Comparison of ENCODE assay signal across 8 cellular contexts in genomic region chr19:49488046-49488862, GRCh38. TPM values are rescaled to one million over a fixed set of nuclear protein-coding genes. Genes with fewer than 3 reads are reported as not detected.
A peak's percentile ranks its signal among the peaks of the same experiment; 100 is the strongest.
DNase-seq lines count a peak whose midpoint lies in the region; ATAC-seq and TF ChIP-seq lines count a peak whose summit lies in the region.

No MANE protein-coding gene starts in this region.

- H3K27ac ChIP-seq in layer of hippocampus (ENCODE audit: low read depth, low read length) (peak overlapping the region; percentile 88), tibial nerve (peak overlapping the region; percentile 82 to 93 (median 89))

- peak overlapping the region; percentile 100 for H3K27ac Mint-ChIP-seq in activated naive CD4-positive, alpha-beta T cell treated with anti-CD3 and anti-CD28 coated beads, Interleukin-2, amount 50 U/mL, for 72 hours

- no peaks in the 10 kb centered on the region for H3K9me3 Mint-ChIP-seq in activated T-cell treated with anti-CD3 and anti-CD28 coated beads, Interleukin-2, amount 50 U/mL, for 4 hours
- no peaks in the 10 kb centered on the region for H3K9me3 Mint-ChIP-seq in activated naive CD4-positive, alpha-beta T cell treated with anti-CD3 and anti-CD28 coated beads, Interleukin-2, amount 50 U/mL, for 72 hours

- peak overlapping the region; percentile 79 to 98 (median 96) for H3K4me3 ChIP-seq in tibial nerve

- no peaks in the 10 kb centered on the region for H3K27me3 ChIP-seq in layer of hippocampus (ENCODE audit: control insufficient read depth, insufficient read depth, low read length)
- H3K27me3 ChIP-seq in tibial nerve, result no peaks in the 10 kb centered on the region

- 1 to 2% methylated on average over 26 of the region's 26 CpGs for WGBS in tibial nerve, 2 donors

- ATAC-seq in activated T-cell treated with anti-CD3 and anti-CD28 coated beads, Interleukin-2, amount 50 U/mL, for 4 hours, result no peak
- ATAC-seq in activated naive CD4-positive, alpha-beta T cell treated with anti-CD3 and anti-CD28 coated beads, Interleukin-2, amount 50 U/mL, for 72 hours, result no peak
- no peak for ATAC-seq in HG03442 (IDR thresholded peaks at IDR 0.05; ENCODE audit: unreplicated experiment)

- H3K4me1 Mint-ChIP-seq in activated T-cell treated with anti-CD3 and anti-CD28 coated beads, Interleukin-2, amount 50 U/mL, for 4 hours (ENCODE audit: low read depth), result peaks cover 34% of the 10 kb centered on the region

- H3K36me3 Mint-ChIP-seq in activated T-cell treated with anti-CD3 and anti-CD28 coated beads, Interleukin-2, amount 50 U/mL, for 4 hours (ENCODE audit: insufficient read depth), result peaks cover 60% of the 10 kb centered on the region
- H3K36me3 Mint-ChIP-seq in activated naive CD4-positive, alpha-beta T cell treated with anti-CD3 and anti-CD28 coated beads, Interleukin-2, amount 50 U/mL, for 72 hours, result peaks cover 46 to 66% of the 10 kb centered on the region in 2 donors

- no peak for TF ChIP-seq EP300 in tibial nerve (IDR thresholded peaks at IDR 0.05)

- H3K9me3 ChIP-seq in tibial nerve, result no peaks in the 10 kb centered on the region

- H3K4me1 ChIP-seq in tibial nerve, result peaks cover 0 to 34% (median 20%) of the 10 kb centered on the region in 4 donors

- H3K27me3 Mint-ChIP-seq in activated T-cell treated with anti-CD3 and anti-CD28 coated beads, Interleukin-2, amount 50 U/mL, for 4 hours (ENCODE audit: low read depth), result no peaks in the 10 kb centered on the region

- TF ChIP-seq CTCF in tibial nerve (IDR thresholded peaks at IDR 0.05), result no peak

- peak overlapping the region; percentile 97 for H3K4me3 Mint-ChIP-seq in activated T-cell treated with anti-CD3 and anti-CD28 coated beads, Interleukin-2, amount 50 U/mL, for 4 hours

- DNase-seq in activated T-cell treated with anti-CD3 and anti-CD28 coated beads, Interleukin-2, amount 50 U/mL, for 4 hours, result no peak
- no peak for DNase-seq in activated T-cell treated with anti-CD3 and anti-CD28 coated beads for 4 hours
- DNase-seq in activated naive CD4-positive, alpha-beta T cell treated with anti-CD3 and anti-CD28 coated beads, Interleukin-2, amount 50 U/mL, for 72 hours (ENCODE audit: low spot score in 2 of 2), result no peak
- DNase-seq in tibial nerve (ENCODE audit: low spot score in 2 of 2), result no peak
- DNase-seq in cortex of kidney (lab: John Stamatoyannopoulos, UW), result no peak
- DNase-seq in NCI-H2227 (lab: John Stamatoyannopoulos, UW; ENCODE audit: unreplicated experiment), result no peak

- peaks cover 7 to 56% (median 27%) of the 10 kb centered on the region in 3 donors for H3K36me3 ChIP-seq in tibial nerve

- TF ChIP-seq POLR2A in tibial nerve (IDR thresholded peaks at IDR 0.05), result no peak

RNA-seq across cellular contexts. Expression of gene RPL13A, which starts 0.8 kb away (rescaled TPM):
- total RNA-seq in activated T-cell treated with anti-CD3 and anti-CD28 coated beads, Interleukin-2, amount 50 U/mL, for 4 hours, result 1,000 to 10,000 TPM; 4,599 to 4,940 (median 4,852) TPM
- total RNA-seq in activated naive CD4-positive, alpha-beta T cell treated with anti-CD3 and anti-CD28 coated beads, Interleukin-2, amount 50 U/mL, for 72 hours, result 1,000 to 10,000 TPM; 4,147 to 5,288 TPM
- 1,000 to 10,000 TPM; 3,111 to 3,948 (median 3,333) TPM for total RNA-seq in tibial nerve

RNA-seq across cellular contexts. Expression of gene RPS11, which starts 8.0 kb away (rescaled TPM):
- total RNA-seq in activated T-cell treated with anti-CD3 and anti-CD28 coated beads, Interleukin-2, amount 50 U/mL, for 4 hours, result 1,000 to 10,000 TPM; 2,890 to 3,149 (median 2,904) TPM
- total RNA-seq in activated naive CD4-positive, alpha-beta T cell treated with anti-CD3 and anti-CD28 coated beads, Interleukin-2, amount 50 U/mL, for 72 hours, result 1,000 to 10,000 TPM; 2,570 to 2,967 TPM
- 1,000 to 10,000 TPM; 3,554 to 5,283 (median 4,154) TPM for total RNA-seq in tibial nerve

RNA-seq across cellular contexts. Expression of gene FLT3LG, which starts 14.2 kb away (rescaled TPM):
- total RNA-seq in activated T-cell treated with anti-CD3 and anti-CD28 coated beads, Interleukin-2, amount 50 U/mL, for 4 hours, result 10 to 100 TPM; 52.3 to 64.8 (median 56.9) TPM
- 10 to 100 TPM; 49.1 to 64.4 TPM for total RNA-seq in activated naive CD4-positive, alpha-beta T cell treated with anti-CD3 and anti-CD28 coated beads, Interleukin-2, amount 50 U/mL, for 72 hours
- 10 to 100 TPM in 2 of 4 donors, 1 to 10 TPM in 2; 3.6 to 13.8 (median 8.4) TPM for total RNA-seq in tibial nerve

RNA-seq across cellular contexts. Expression of gene FCGRT, which starts 24.2 kb away (rescaled TPM):
- total RNA-seq in activated T-cell treated with anti-CD3 and anti-CD28 coated beads, Interleukin-2, amount 50 U/mL, for 4 hours, result 1 to 10 TPM; 5.8 to 9.5 (median 8.9) TPM
- 10 to 100 TPM; 17.5 to 18.1 TPM for total RNA-seq in activated naive CD4-positive, alpha-beta T cell treated with anti-CD3 and anti-CD28 coated beads, Interleukin-2, amount 50 U/mL, for 72 hours
- total RNA-seq in tibial nerve, result 100 to 1,000 TPM; 231 to 410 (median 298) TPM

RNA-seq across cellular contexts. Expression of gene ALDH16A1, which starts 35.2 kb away (rescaled TPM):
- total RNA-seq in activated T-cell treated with anti-CD3 and anti-CD28 coated beads, Interleukin-2, amount 50 U/mL, for 4 hours, result 10 to 100 TPM; 35.4 to 42.9 (median 35.8) TPM
- total RNA-seq in activated naive CD4-positive, alpha-beta T cell treated with anti-CD3 and anti-CD28 coated beads, Interleukin-2, amount 50 U/mL, for 72 hours, result 10 to 100 TPM; 22.6 to 34.0 TPM
- 10 to 100 TPM; 33.9 to 70.5 (median 63.5) TPM for total RNA-seq in tibial nerve
